ENCODE assay signal across 26 cellular contexts in the genomic region with DNA sequence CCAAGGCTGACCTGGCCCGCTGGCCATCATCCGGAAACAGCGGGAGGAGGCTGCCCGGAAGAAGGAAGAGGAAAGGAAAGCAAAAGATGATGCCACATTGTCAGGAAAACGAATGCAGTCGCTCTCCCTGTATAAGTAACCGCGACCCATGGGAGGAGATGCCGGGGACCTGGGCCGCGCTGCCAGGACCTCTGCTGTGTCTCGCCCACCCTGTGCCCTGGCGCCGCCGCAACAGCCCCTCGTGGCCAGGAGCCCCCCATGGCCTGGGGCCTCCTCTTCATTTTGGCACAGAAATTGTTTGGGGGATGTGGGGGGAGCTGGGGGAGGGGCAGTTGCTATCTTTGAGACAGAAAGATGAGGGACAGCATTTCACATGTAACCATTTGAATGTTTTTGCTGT. TPM values are rescaled to one million over a fixed set of nuclear protein-coding genes. Genes with fewer than 3 reads are reported as not detected.
"Had no signal": no experiment of that assay in that cellular context is flagged by ENCODE, and none has a peak within 500 bp of the region (broad histone marks: within the 10 kb centered on the region; RNA-seq: fewer than 3 reads in every experiment).

No MANE protein-coding gene starts in this region.

- H3K36me3 ChIP-seq: neutrophil, prostate gland, right lobe of liver, transverse colon, uterus had no signal

- H3K4me3 ChIP-seq: pancreas, prostate gland, right lobe of liver, skin epidermis, smooth muscle cell, spleen, suprapubic skin, testis, tibial artery, transverse colon, upper lobe of right lung, uterus had no signal

- H3K4me1 ChIP-seq: pancreas, prostate gland, right lobe of liver, suprapubic skin, testis, upper lobe of right lung, uterus had no signal

- H3K27me3 ChIP-seq: neutrophil, pancreas, right lobe of liver, spleen, suprapubic skin, testis, tibial artery, transverse colon, upper lobe of right lung, uterus had no signal

- H3K9me3 ChIP-seq: neutrophil, pancreas, prostate gland, right lobe of liver, suprapubic skin, testis, tibial artery, transverse colon, upper lobe of right lung, uterus had no signal

- H3K27ac ChIP-seq: neutrophil, pancreas, prostate gland, right lobe of liver, skin epidermis, spleen, suprapubic skin, testis, tibial artery, upper lobe of right lung, uterus had no signal

- ATAC-seq: naive thymus-derived CD8-positive, alpha-beta T cell; natural killer cell treated with Interleukin-12 subunit alpha and Interleukin-12 subunit beta and Interleukin-15 and Interleukin-18, amount 100 ng/mL, for 72 hours; pancreas; right lobe of liver; stimulated activated naive CD8-positive, alpha-beta T cell treated with anti-CD3 and anti-CD28 coated beads, Interleukin-15, amount 100 ng/mL, for 72 hours; stimulated activated naive CD8-positive, alpha-beta T cell treated with anti-CD3 and anti-CD28 coated beads, Interleukin-15, Interleukin-2, amounts not matched to agents 100 U/mL and 50 U/mL, for 24 hours; upper lobe of right lung had no signal

- DNase-seq: naive thymus-derived CD8-positive, alpha-beta T cell; nephron progenitor cell; pancreas; right cardiac atrium; right lobe of liver; spleen; stimulated activated CD4-positive, alpha-beta T cell treated with anti-CD3 and anti-CD28 coated beads, Interleukin-12 subunit alpha, Interleukin-12 subunit beta, amount 100 ng/mL, for 4 hours; stimulated activated CD4-positive, alpha-beta T cell treated with anti-CD3 and anti-CD28 coated beads, Interleukin-1b, Interleukin-23, amount 100 ng/mL, for 48 hours; stimulated activated CD4-positive, alpha-beta T cell treated with anti-CD3 and anti-CD28 coated beads, Interleukin-4, amount 100 ng/mL, for 1 hour; stimulated activated CD4-positive, alpha-beta T cell treated with anti-CD3 and anti-CD28 coated beads, Interleukin-4, amount 100 ng/mL, for 4 hours; stimulated activated CD8-positive, alpha-beta memory T cell treated with anti-CD3 and anti-CD28 coated beads, Interleukin-4, amount 100 ng/mL, for 48 hours; stimulated activated naive CD4-positive, alpha-beta T cell; stimulated activated naive CD8-positive, alpha-beta T cell treated with anti-CD3 and anti-CD28 coated beads, Interleukin-15, amount 100 ng/mL, for 72 hours; stimulated activated naive CD8-positive, alpha-beta T cell treated with anti-CD3 and anti-CD28 coated beads, Interleukin-15, Interleukin-2, amounts not matched to agents 100 U/mL and 50 U/mL, for 24 hours; substantia nigra; testis; tibial artery; transverse colon; upper lobe of right lung; uterus had no signal

RNA-seq across cellular contexts. Expression of a gene that starts 16.5 kb away (rescaled TPM):
- total RNA-seq: naive thymus-derived CD8-positive, alpha-beta T cell; natural killer cell treated with Interleukin-12 subunit alpha and Interleukin-12 subunit beta and Interleukin-15 and Interleukin-18, amount 100 ng/mL, for 72 hours had no signal
- polyA plus RNA-seq: naive thymus-derived CD8-positive, alpha-beta T cell had no signal
